Comparison of ENCODE assay signal across 11 cellular contexts in genomic region chr14:30273564-30273880, GRCh38.
A peak's percentile ranks its signal among the peaks of the same experiment; 100 is the strongest.
DNase-seq lines count a peak whose midpoint lies in the region; ATAC-seq and TF ChIP-seq lines count a peak whose summit lies in the region.
"Had no signal": no experiment of that assay in that cellular context is flagged by ENCODE, and none has a peak within 500 bp of the region (broad histone marks: within the 10 kb centered on the region; RNA-seq: fewer than 3 reads in every experiment).

No MANE protein-coding gene starts in this region.

- no peak overlapping the region for H3K4me2 ChIP-seq in GM23248 (ENCODE audit: unreplicated experiment)
- H3K4me2 ChIP-seq: A549 had no signal

- DNase-seq in Ammon's horn (ENCODE audit: low spot score) (peak; percentile 40), GM23248 (no peak), glutamatergic neuron (no peak), superior temporal gyrus (ENCODE audit: extremely low spot score) (peak; percentile 41), brain microvascular endothelial cell (no peak)
- DNase-seq: Caco-2; CD8-positive, alpha-beta memory T cell; DND-41; GDM1 had no signal

- in situ Hi-C loops in GM23248 (cut with MboI), result no loop called here
- in situ Hi-C loops in brain microvascular endothelial cell (cut with HindIII; ENCODE audit: low pct_ligation_motif_present, low sequenced_read_pairs), result no loop called here

- no peak overlapping the region for H3K27ac ChIP-seq in GM23248
- no peak overlapping the region for H3K27ac ChIP-seq in brain microvascular endothelial cell
- H3K27ac ChIP-seq: A549 had no signal

- H3K36me3 ChIP-seq in GM23248 (ENCODE audit: low read depth), result no peaks in the 10 kb centered on the region
- no peaks in the 10 kb centered on the region for H3K36me3 ChIP-seq in brain microvascular endothelial cell (replicated peaks)

- no peaks in the 10 kb centered on the region for H3K9me3 Mint-ChIP-seq in glutamatergic neuron (ENCODE audit: unreplicated experiment)

- H3K4me3 ChIP-seq in GM23248 (no peak overlapping the region), brain microvascular endothelial cell (ENCODE audit: low read depth, low read length) (no peak overlapping the region)
- H3K4me3 ChIP-seq: A549 had no signal

- no peak overlapping the region for H3K4me3 Mint-ChIP-seq in glutamatergic neuron (ENCODE audit: unreplicated experiment)
- H3K4me3 Mint-ChIP-seq: CD8-positive, alpha-beta memory T cell had no signal

- H3K9me3 ChIP-seq in GM23248 (ENCODE audit: low read depth), result no peaks in the 10 kb centered on the region
- H3K9me3 ChIP-seq: A549, Caco-2 had no signal

- H3F3A ChIP-seq in GM23248 (ENCODE audit: insufficient read depth), result no peaks in the 10 kb centered on the region

- no peaks in the 10 kb centered on the region for H4K20me1 ChIP-seq in GM23248 (ENCODE audit: insufficient read depth)

- H3K9ac ChIP-seq in GM23248, result no peak overlapping the region

- no peaks in the 10 kb centered on the region for H3K4me1 ChIP-seq in GM23248 (ENCODE audit: insufficient read depth)
- H3K4me1 ChIP-seq: A549, Caco-2 had no signal

- ATAC-seq in GM21360 (IDR thresholded peaks at IDR 0.05; ENCODE audit: unreplicated experiment), result no peak
- ATAC-seq: A549 had no signal

- no peaks in the 10 kb centered on the region for H3K27me3 ChIP-seq in GM23248 (replicated peaks; ENCODE audit: insufficient read depth)
- no peaks in the 10 kb centered on the region for H3K27me3 ChIP-seq in brain microvascular endothelial cell (replicated peaks)

- H3K79me2 ChIP-seq in GM23248 (ENCODE audit: insufficient read depth), result no peaks in the 10 kb centered on the region

- H3K27me3 Mint-ChIP-seq in glutamatergic neuron (ENCODE audit: unreplicated experiment), result no peaks in the 10 kb centered on the region

- H3K9me2 ChIP-seq in GM23248 (ENCODE audit: insufficient read depth), result no peaks in the 10 kb centered on the region

- 0 out of 2 replicates have a peak overlapping the region, but pooled peaks have one; percentile 18 for H2AFZ ChIP-seq in GM23248

- peaks cover 10% of the 10 kb centered on the region for H3K4me1 Mint-ChIP-seq in glutamatergic neuron (ENCODE audit: low read depth, unreplicated experiment)

- 80 to 85% methylated on average over 4 of the region's 4 CpGs for WGBS in GM23248 (ENCODE audit: low coverage in 1 of 2, low lambda C conversion rate in 2 of 2, missing lambda C conversion rate in 2 of 2), 2 experiments

- no peaks in the 10 kb centered on the region for H3K36me3 Mint-ChIP-seq in glutamatergic neuron (ENCODE audit: unreplicated experiment)
- H3K36me3 Mint-ChIP-seq: CD8-positive, alpha-beta memory T cell had no signal

- no peak for TF ChIP-seq CTCF in glutamatergic neuron (IDR thresholded peaks at IDR 0.05; ENCODE audit: partially characterized antibody, unreplicated experiment)
- TF ChIP-seq CTCF in brain microvascular endothelial cell (IDR thresholded peaks at IDR 0.05; ENCODE audit: low read depth, low read length, missing control alignments), result no peak

- peak overlapping the region; percentile 82 for H3K27ac Mint-ChIP-seq in glutamatergic neuron (ENCODE audit: unreplicated experiment)
- H3K27ac Mint-ChIP-seq: CD8-positive, alpha-beta memory T cell had no signal

Comparison
In these comparisons a context has a peak if more than half of its experiments do, and no peak if none do; other contexts are left out.
1. DNase-seq: peak in Ammon's horn (single experiment) and superior temporal gyrus (single experiment); none in GM23248 (single experiment), glutamatergic neuron (single experiment) and brain microvascular endothelial cell (single experiment).